Comparison of ENCODE assay signal across 23 cellular contexts in genomic region chr10:49080965-49081364, GRCh38. TPM values are rescaled to one million over a fixed set of nuclear protein-coding genes. Genes with fewer than 3 reads are reported as not detected.
DNase-seq lines count a peak whose midpoint lies in the region; ATAC-seq and TF ChIP-seq lines count a peak whose summit lies in the region.
"Had no signal": no experiment of that assay in that cellular context is flagged by ENCODE, and none has a peak within 500 bp of the region (broad histone marks: within the 10 kb centered on the region; RNA-seq: fewer than 3 reads in every experiment).

No MANE protein-coding gene starts in this region.

- H3K79me1 ChIP-seq in trophoblast cell (ENCODE audit: low read length) = no peaks in the 10 kb centered on the region

- H3K18ac ChIP-seq in trophoblast cell (ENCODE audit: low read length) = no peak overlapping the region

- H3K27me3 ChIP-seq in HUES64 (ENCODE audit: insufficient read depth, low read length) (no peaks in the 10 kb centered on the region), ascending aorta (no peaks in the 10 kb centered on the region), trophoblast cell (ENCODE audit: insufficient read depth, low read length) (no peaks in the 10 kb centered on the region)
- H3K27me3 ChIP-seq: suprapubic skin had no signal

- H3K9me3 ChIP-seq in HUES64 (ENCODE audit: insufficient read depth, low read depth, low read length) (peaks cover under 1% of the 10 kb centered on the region; the same call in 1 of the 2 replicates), ascending aorta (no peaks in the 10 kb centered on the region), trophoblast cell (ENCODE audit: insufficient read depth, low read depth, low read length) (no peaks in the 10 kb centered on the region)
- H3K9me3 ChIP-seq: HAP-1, suprapubic skin had no signal

- H3K4me1 ChIP-seq in HUES64 (ENCODE audit: insufficient read depth, low read length) (peaks cover 21% of the 10 kb centered on the region; the same call in 1 of the 2 replicates), ascending aorta (peaks cover 10 to 49% of the 10 kb centered on the region in 2 donors), trophoblast cell (ENCODE audit: control insufficient read depth in 1 of 2, insufficient read depth in 2 of 2, low read length in 2 of 2) (no peaks in the 10 kb centered on the region)
- H3K4me1 ChIP-seq: HAP-1 had no signal

- no peak overlapping the region for H4K8ac ChIP-seq in trophoblast cell (ENCODE audit: low read depth, low read length)

- intact Hi-C loops in ascending aorta (cut with DNase I) = loop anchor here (2.0 kb wide), 2 partner anchors 24 to 34 kb away; partner anchors contain the start of gene VSTM4

- no peak overlapping the region for H3K9ac ChIP-seq in HUES64 (ENCODE audit: low read depth, low read length)
- no peak overlapping the region for H3K9ac ChIP-seq in trophoblast cell (ENCODE audit: low read length)
- H3K9ac ChIP-seq: parathyroid adenoma had no signal

- H3K4ac ChIP-seq in trophoblast cell (ENCODE audit: low read depth, low read length) = no peak overlapping the region

- no peak for DNase-seq in ascending aorta (ENCODE audit: low spot score in 2 of 2)
- peak; percentile 94 for DNase-seq in left lobe of liver (ENCODE audit: low spot score)
- peak in 1 of 2 donors; percentile 41 for DNase-seq in stimulated activated effector memory CD8-positive, alpha-beta T cell treated with anti-CD3 and anti-CD28 coated beads, Interleukin-12 subunit alpha, Interleukin-12 subunit beta, amount 100 ng/mL, for 72 hours (ENCODE audit: low spot score in 2 of 2)
- no peak for DNase-seq in HCEC 1CT
- DNase-seq in SK-N-DZ (ENCODE audit: low spot score) = no peak
- DNase-seq in trophoblast cell = no peak
- DNase-seq: activated naive CD8-positive, alpha-beta T cell treated with anti-CD3 and anti-CD28 coated beads, Interleukin-2, amount 50 U/mL, for 24 hours; CD4-positive, alpha-beta memory T cell; DMS79 treated with DMSO at 0.1 percent for 48 hours; NCI-H2029; stimulated activated CD4-positive, alpha-beta T cell treated with anti-CD3 and anti-CD28 coated beads, Interleukin-2, amount 100 ng/mL, for 48 hours; SW 1271 had no signal

- H3K4me1 Mint-ChIP-seq in stimulated activated effector memory CD8-positive, alpha-beta T cell treated with anti-CD3 and anti-CD28 coated beads, Interleukin-12 subunit alpha, Interleukin-12 subunit beta, amount 100 ng/mL, for 72 hours = peaks cover 35% of the 10 kb centered on the region

- ATAC-seq in left lobe of liver (peak; percentile 85), HG02884 (IDR thresholded peaks at IDR 0.05; ENCODE audit: unreplicated experiment) (no peak)
- ATAC-seq in stimulated activated effector memory CD8-positive, alpha-beta T cell treated with anti-CD3 and anti-CD28 coated beads, Interleukin-12 subunit alpha, Interleukin-12 subunit beta, amount 100 ng/mL, for 72 hours = no peak
- ATAC-seq: activated naive CD8-positive, alpha-beta T cell treated with anti-CD3 and anti-CD28 coated beads, Interleukin-2, amount 50 U/mL, for 24 hours; activated T-helper 17 cell treated with anti-CD3 and anti-CD28 coated beads, Interleukin-2, amount 50 U/mL, for 72 hours had no signal

- H4K12ac ChIP-seq in trophoblast cell (ENCODE audit: low read depth, low read length) = no peak overlapping the region

- peak overlapping the region; percentile 34; the same call in 1 of the 2 replicates for H3K27ac ChIP-seq in HUES64 (ENCODE audit: low read depth, low read length)
- H3K27ac ChIP-seq in ascending aorta = peak overlapping the region; percentile 72 to 75
- no peak overlapping the region for H3K27ac ChIP-seq in trophoblast cell (ENCODE audit: low read depth, low read length)
- H3K27ac ChIP-seq: HL-60, parathyroid adenoma, suprapubic skin had no signal

- peak overlapping the region; percentile 81 for H3K27ac Mint-ChIP-seq in stimulated activated effector memory CD8-positive, alpha-beta T cell treated with anti-CD3 and anti-CD28 coated beads, Interleukin-12 subunit alpha, Interleukin-12 subunit beta, amount 100 ng/mL, for 72 hours
- H3K27ac Mint-ChIP-seq: activated naive CD8-positive, alpha-beta T cell treated with anti-CD3 and anti-CD28 coated beads, Interleukin-2, amount 50 U/mL, for 24 hours; CD4-positive, alpha-beta memory T cell had no signal

- H3K9me3 Mint-ChIP-seq in stimulated activated effector memory CD8-positive, alpha-beta T cell treated with anti-CD3 and anti-CD28 coated beads, Interleukin-12 subunit alpha, Interleukin-12 subunit beta, amount 100 ng/mL, for 72 hours = no peaks in the 10 kb centered on the region
- H3K9me3 Mint-ChIP-seq: activated naive CD8-positive, alpha-beta T cell treated with anti-CD3 and anti-CD28 coated beads, Interleukin-2, amount 50 U/mL, for 24 hours; activated T-helper 17 cell treated with anti-CD3 and anti-CD28 coated beads, Interleukin-2, amount 50 U/mL, for 72 hours had no signal

- H2AK5ac ChIP-seq in trophoblast cell (ENCODE audit: low read length) = no peak overlapping the region

- no peak overlapping the region for H2AFZ ChIP-seq in trophoblast cell (ENCODE audit: insufficient read depth, low read length, poor library complexity)
- H2AFZ ChIP-seq: parathyroid adenoma had no signal

- no peak overlapping the region for H3K14ac ChIP-seq in trophoblast cell (ENCODE audit: low read length)

- H3K79me2 ChIP-seq in trophoblast cell (ENCODE audit: control insufficient read depth, insufficient read depth, low read length, poor library complexity) = no peaks in the 10 kb centered on the region

- no peak overlapping the region for H3K4me2 ChIP-seq in trophoblast cell (ENCODE audit: low read length)

- no peak overlapping the region for H2BK12ac ChIP-seq in trophoblast cell (ENCODE audit: low read length)

- 87% methylated on average over 3 of the region's 3 CpGs for WGBS in HUES64
- no CpG with 5 or more reads among the region's 3 CpGs for WGBS in trophoblast cell (ENCODE audit: extremely low coverage, insufficient coverage, insufficient read length)

- no peak overlapping the region for H2BK5ac ChIP-seq in trophoblast cell (ENCODE audit: low read depth, low read length, poor library complexity)

- H4K91ac ChIP-seq in trophoblast cell (ENCODE audit: low read depth, low read length) = no peak overlapping the region

- no peak overlapping the region for H3K23ac ChIP-seq in trophoblast cell (ENCODE audit: low read length)

- H3K36me3 Mint-ChIP-seq in stimulated activated effector memory CD8-positive, alpha-beta T cell treated with anti-CD3 and anti-CD28 coated beads, Interleukin-12 subunit alpha, Interleukin-12 subunit beta, amount 100 ng/mL, for 72 hours = no peaks in the 10 kb centered on the region
- H3K36me3 Mint-ChIP-seq: CD4-positive, alpha-beta memory T cell had no signal

- TF ChIP-seq CTCF in ascending aorta (IDR thresholded peaks at IDR 0.05) = no peak

- H3K4me3 ChIP-seq in HUES64 (ENCODE audit: low read length) (no peak overlapping the region), ascending aorta (no peak overlapping the region), trophoblast cell (ENCODE audit: low read depth, low read length) (no peak overlapping the region)
- H3K4me3 ChIP-seq: HAP-1, suprapubic skin had no signal

- H3K36me3 ChIP-seq in HUES64 (ENCODE audit: insufficient read depth, low read length) (no peaks in the 10 kb centered on the region), ascending aorta (peaks cover 6 to 11% of the 10 kb centered on the region in 2 donors), trophoblast cell (ENCODE audit: control insufficient read depth in 1 of 2, insufficient read depth in 2 of 2, low read length in 2 of 2) (no peaks in the 10 kb centered on the region)
- H3K36me3 ChIP-seq: HAP-1 had no signal

- no peak overlapping the region for H3K4me3 Mint-ChIP-seq in stimulated activated effector memory CD8-positive, alpha-beta T cell treated with anti-CD3 and anti-CD28 coated beads, Interleukin-12 subunit alpha, Interleukin-12 subunit beta, amount 100 ng/mL, for 72 hours
- H3K4me3 Mint-ChIP-seq: activated naive CD8-positive, alpha-beta T cell treated with anti-CD3 and anti-CD28 coated beads, Interleukin-2, amount 50 U/mL, for 24 hours; CD4-positive, alpha-beta memory T cell had no signal

- H2BK120ac ChIP-seq in trophoblast cell (ENCODE audit: insufficient read depth, low read length, poor library complexity) = no peak overlapping the region

RNA-seq across cellular contexts. Expression of gene VSTM4, which starts 34.4 kb away (rescaled TPM):
- 0.40 TPM for polyA plus RNA-seq in HUES64 (2013, experiment 1 of 2)
- polyA plus RNA-seq in HUES64 (2013, experiment 2 of 2) = 0.70 TPM
- total RNA-seq in ascending aorta (17.7 TPM), left lobe of liver (2.7 TPM)
- 2.8 and 3.8 TPM in 2 replicates for polyA plus RNA-seq in SK-N-DZ (2014; cell fraction: cytosol; rRNA removed)
- polyA plus RNA-seq in SK-N-DZ (2014; cell fraction: nucleus; rRNA removed) = 2.0 and 2.2 TPM in 2 replicates
- polyA plus RNA-seq in trophoblast cell (2013) = under 0.01 and 0.03 TPM in 2 replicates
- total RNA-seq: CD4-positive, alpha-beta memory T cell had no signal
- polyA plus RNA-seq: CD4-positive, alpha-beta memory T cell had no signal

RNA-seq across cellular contexts. Expression of gene FAM170B, which starts 52.9 kb away (rescaled TPM):
- not detected for polyA plus RNA-seq in HUES64 (2013, experiment 1 of 2)
- polyA plus RNA-seq in HUES64 (2013, experiment 2 of 2) = not detected
- total RNA-seq in ascending aorta (not detected), left lobe of liver (not detected)
- not detected in 2 replicates for polyA plus RNA-seq in SK-N-DZ (2014; cell fraction: cytosol; rRNA removed)
- not detected in 2 replicates for polyA plus RNA-seq in SK-N-DZ (2014; cell fraction: nucleus; rRNA removed)
- polyA plus RNA-seq in trophoblast cell (2013) = not detected in 2 replicates
- total RNA-seq: activated T-helper 17 cell treated with anti-CD3 and anti-CD28 coated beads, Interleukin-2, amount 50 U/mL, for 72 hours; CD4-positive, alpha-beta memory T cell; esophagus mucosa; glomerular endothelial cell; lung microvascular endothelial cell; RPMI7951; suprapubic skin had no signal
- polyA plus RNA-seq: CD4-positive, alpha-beta memory T cell had no signal
